9 cellular contexts compared by ENCODE assay signal in genomic region chr14:21505009-21505553, GRCh38. TPM values are rescaled to one million over a fixed set of nuclear protein-coding genes. Genes with fewer than 3 reads are reported as not detected.
DNase-seq lines count a peak whose midpoint lies in the region; ATAC-seq, FAIRE-seq and TF ChIP-seq lines count a peak whose summit lies in the region.
"Had no signal": no experiment of that assay in that cellular context is flagged by ENCODE, and none has a peak within 500 bp of the region (broad histone marks: within the 10 kb centered on the region; RNA-seq: fewer than 3 reads in every experiment).

No MANE protein-coding gene starts in this region.

- H3K27me3 ChIP-seq in astrocyte (ENCODE audit: insufficient read depth, low read length), result no peaks in the 10 kb centered on the region

- H3K27ac ChIP-seq in astrocyte (ENCODE audit: low read depth, low read length), result no peak overlapping the region

- H4K20me1 ChIP-seq in astrocyte (ENCODE audit: insufficient read depth, low read length), result peaks cover 10% of the 10 kb centered on the region

- no peak overlapping the region for H3K4me2 ChIP-seq in astrocyte (ENCODE audit: low read length)

- no peak for FAIRE-seq in astrocyte (lab: Jason Lieb, UNC)

- no peaks in the 10 kb centered on the region for H3K4me1 ChIP-seq in astrocyte (ENCODE audit: insufficient read depth, low read length)

- H3K9ac ChIP-seq in astrocyte (ENCODE audit: low read length), result no peak overlapping the region

- ATAC-seq in GM18498 (IDR thresholded peaks at IDR 0.05; ENCODE audit: unreplicated experiment) (peak; percentile 79), GM21367 (IDR thresholded peaks at IDR 0.05; ENCODE audit: unreplicated experiment) (peak; percentile 80), HG03342 (IDR thresholded peaks at IDR 0.05; ENCODE audit: unreplicated experiment) (peak; percentile 80)

- TF ChIP-seq CTCF in astrocyte (IDR thresholded peaks at IDR 0.05; ENCODE audit: insufficient read depth, low read depth, low read length), result no peak

- peaks cover 27% of the 10 kb centered on the region for H3K36me3 ChIP-seq in astrocyte (ENCODE audit: insufficient read depth, low read length)

- H3K4me3 Mint-ChIP-seq in astrocyte (ENCODE audit: unreplicated experiment), result no peak overlapping the region

- H3K4me1 Mint-ChIP-seq in astrocyte (ENCODE audit: low read depth, unreplicated experiment), result peaks cover 7% of the 10 kb centered on the region

- H3K9me3 ChIP-seq in astrocyte (ENCODE audit: insufficient read depth, low read depth, low read length), result no peaks in the 10 kb centered on the region

- H3K79me2 ChIP-seq in astrocyte (ENCODE audit: insufficient read depth, low read length), result peaks cover 62% of the 10 kb centered on the region

- no peaks in the 10 kb centered on the region for H3K27me3 Mint-ChIP-seq in astrocyte (ENCODE audit: low read depth, unreplicated experiment)

- H3K4me3 ChIP-seq in astrocyte (ENCODE audit: insufficient read depth, low read depth, low read length), result no peak overlapping the region

- H3K27ac Mint-ChIP-seq in astrocyte (ENCODE audit: unreplicated experiment), result peak overlapping the region; percentile 41

- H2AFZ ChIP-seq in astrocyte (ENCODE audit: low read depth, low read length), result no peak overlapping the region

- DNase-seq in astrocyte (ENCODE audit: low read depth) (no peak), NCI-H1092 treated with DMSO at 0.1 percent for 48 hours (lab: John Stamatoyannopoulos, UW) (no peak), DMS79 (lab: John Stamatoyannopoulos, UW) (no peak), GM19240 (ENCODE audit: insufficient read length, low spot score) (no peak), NCI-H1694 (lab: John Stamatoyannopoulos, UW) (no peak)
- DNase-seq: EL had no signal

- H3K9me3 Mint-ChIP-seq in astrocyte (ENCODE audit: unreplicated experiment), result no peaks in the 10 kb centered on the region

- peaks cover 18% of the 10 kb centered on the region for H3K36me3 Mint-ChIP-seq in astrocyte (ENCODE audit: low read depth, unreplicated experiment)

RNA-seq across cellular contexts. Expression of gene METTL3, which starts 6.1 kb away (rescaled TPM):
- total RNA-seq in astrocyte, result 40.0 and 44.0 TPM in 2 replicates

RNA-seq across cellular contexts. Expression of gene SALL2, which starts 21.1 kb away (rescaled TPM):
- total RNA-seq in astrocyte, result 28.3 and 34.5 TPM in 2 replicates

RNA-seq across cellular contexts. Expression of gene TOX4, which starts 28.1 kb away (rescaled TPM):
- total RNA-seq in astrocyte, result 88.8 and 92.2 TPM in 2 replicates

RNA-seq across cellular contexts. Expression of gene RAB2B, which starts 28.3 kb away (rescaled TPM):
- total RNA-seq in astrocyte, result 48.5 and 49.9 TPM in 2 replicates

RNA-seq across cellular contexts. Expression of gene CHD8, which starts 49.2 kb away (rescaled TPM):
- 108 and 111 TPM in 2 replicates for total RNA-seq in astrocyte
